14 cellular contexts compared by ENCODE assay signal in genomic region chr20:5181955-5182354, GRCh38.
DNase-seq lines count a peak whose midpoint lies in the region; ATAC-seq and TF ChIP-seq lines count a peak whose summit lies in the region.
"Had no signal": no experiment of that assay in that cellular context is flagged by ENCODE, and none has a peak within 500 bp of the region (broad histone marks: within the 10 kb centered on the region; RNA-seq: fewer than 3 reads in every experiment).

No MANE protein-coding gene starts in this region.

- no peak for ATAC-seq in GM21447 (IDR thresholded peaks at IDR 0.05; ENCODE audit: unreplicated experiment)
- ATAC-seq: gastroesophageal sphincter had no signal

- DNase-seq in HCEC 1CT (peak; percentile 80), amniotic epithelial cell (ENCODE audit: low read depth) (peak; percentile 86), foreskin fibroblast (peak; percentile 43 to 64), skeletal muscle cell (ENCODE audit: low read depth) (peak; percentile 20), epidermal melanocyte (ENCODE audit: insufficient read length, low spot score) (no peak)
- DNase-seq in activated CD4-positive, alpha-beta T cell treated with anti-CD3 and anti-CD28 coated beads, Interleukin-2, amount 50 U/mL, for 1 hour = no peak
- DNase-seq in activated CD4-positive, CD25-positive, alpha-beta regulatory T cell treated with anti-CD3 and anti-CD28 coated beads, Interleukin-2, amount 50 U/mL, for 72 hours = no peak
- DNase-seq: activated naive CD4-positive, alpha-beta T cell treated with anti-CD3 and anti-CD28 coated beads, Interleukin-2, amount 10 ng/mL, durations not matched to agents 7 days and 5 days; NCI-H187; nephron progenitor cell; SJCRH30; trophoblast cell had no signal

- H3K4me3 ChIP-seq in foreskin fibroblast (ENCODE audit: low read depth in 1 of 2, low read length in 2 of 2) (no peak overlapping the region), skeletal muscle cell (ENCODE audit: low read depth, low read length) (no peak overlapping the region)
- H3K4me3 ChIP-seq: gastroesophageal sphincter, SJCRH30 had no signal

- TF ChIP-seq CTCF in foreskin fibroblast (IDR thresholded peaks at IDR 0.05; ENCODE audit: low read depth, low read length) = no peak

Comparison
In these comparisons a context has a peak if more than half of its experiments do, and no peak if none do; other contexts are left out.
1. DNase-seq: peak in HCEC 1CT (single experiment), amniotic epithelial cell (single experiment), foreskin fibroblast (2 of 2) and skeletal muscle cell (single experiment); none in activated CD4-positive, alpha-beta T cell treated with anti-CD3 and anti-CD28 coated beads, Interleukin-2, amount 50 U/mL, for 1 hour (single experiment), activated CD4-positive, CD25-positive, alpha-beta regulatory T cell treated with anti-CD3 and anti-CD28 coated beads, Interleukin-2, amount 50 U/mL, for 72 hours (single experiment) and epidermal melanocyte (single experiment).